Comparison of ENCODE assay signal across 17 cellular contexts in the genomic region with DNA sequence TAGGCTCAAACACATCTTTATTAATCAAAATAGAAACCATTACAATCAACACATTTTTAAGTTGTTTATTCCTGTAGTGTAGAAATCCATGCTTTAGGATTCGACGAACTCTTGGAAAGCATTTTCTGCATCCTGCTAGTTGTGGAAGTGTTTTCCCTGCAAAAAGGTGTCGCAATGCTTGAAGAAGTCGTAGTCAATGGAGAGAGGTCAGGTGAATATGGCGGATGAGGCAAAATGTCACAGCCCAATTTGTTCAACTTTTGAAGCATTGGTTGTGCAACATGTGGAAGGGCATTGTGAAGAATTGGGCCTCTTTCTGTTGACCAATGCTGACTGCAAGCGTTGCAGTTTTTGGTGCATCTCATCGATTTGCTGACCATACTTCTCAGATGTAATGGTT. TPM values are rescaled to one million over a fixed set of nuclear protein-coding genes. Genes with fewer than 3 reads are reported as not detected.
DNase-seq lines count a peak whose midpoint lies in the region; ATAC-seq and FAIRE-seq lines count a peak whose summit lies in the region.
"Had no signal": no experiment of that assay in that cellular context is flagged by ENCODE, and none has a peak within 500 bp of the region (broad histone marks: within the 10 kb centered on the region; RNA-seq: fewer than 3 reads in every experiment).

No MANE protein-coding gene starts in this region.

- H3K27me3 Mint-ChIP-seq in stimulated activated naive CD8-positive, alpha-beta T cell treated with anti-CD3 and anti-CD28 coated beads, Interleukin-15, Interleukin-2, amounts not matched to agents 100 ng/mL and 50 ng/mL, for 24 hours = no peaks in the 10 kb centered on the region
- no peaks in the 10 kb centered on the region for H3K27me3 Mint-ChIP-seq in T-helper 17 cell
- H3K27me3 Mint-ChIP-seq in naive thymus-derived CD8-positive, alpha-beta T cell = no peaks in the 10 kb centered on the region

- ATAC-seq in stimulated activated naive CD8-positive, alpha-beta T cell treated with anti-CD3 and anti-CD28 coated beads, Interleukin-15, Interleukin-2, amounts not matched to agents 100 U/mL and 50 U/mL, for 24 hours = no peak
- ATAC-seq in T-helper 17 cell = no peak
- ATAC-seq in naive thymus-derived CD8-positive, alpha-beta T cell = no peak
- ATAC-seq in HG02840 (IDR thresholded peaks at IDR 0.05; ENCODE audit: low FRiP score, unreplicated experiment) = no peak

- no peak for DNase-seq in stimulated activated naive CD8-positive, alpha-beta T cell treated with anti-CD3 and anti-CD28 coated beads, Interleukin-15, Interleukin-2, amounts not matched to agents 100 U/mL and 50 U/mL, for 24 hours
- no peak for DNase-seq in T-helper 17 cell
- DNase-seq in naive thymus-derived CD8-positive, alpha-beta T cell = no peak
- no peak for DNase-seq in GM19239 (ENCODE audit: insufficient read length, low spot score)
- no peak for DNase-seq in frontal cortex (ENCODE audit: low spot score in 2 of 2)
- DNase-seq in retina = no peak
- DNase-seq: Calu3, DMS53, H9, NCI-H1417 treated with DMSO at 0.1 percent for 48 hours, NCI-H1930, NCI-H82, PC-9 had no signal

- POLR2A ChIA-PET in naive thymus-derived CD8-positive, alpha-beta T cell (lab: Charles Lee) = no interaction called here

- no peaks in the 10 kb centered on the region for H3K9me3 ChIP-seq in T-helper 17 cell (ENCODE audit: control insufficient read depth, low read length, poor library complexity, severe bottlenecking)
- H3K9me3 ChIP-seq: SJSA1 had no signal

- FAIRE-seq in GM19239 (lab: Jason Lieb, UNC) = no peak
- FAIRE-seq in frontal cortex (lab: Jason Lieb, UNC) = no peak

- H3K4me1 Mint-ChIP-seq in stimulated activated naive CD8-positive, alpha-beta T cell treated with anti-CD3 and anti-CD28 coated beads, Interleukin-15, Interleukin-2, amounts not matched to agents 100 ng/mL and 50 ng/mL, for 24 hours (ENCODE audit: low read depth) = peaks cover 54% of the 10 kb centered on the region
- peaks cover 25% of the 10 kb centered on the region for H3K4me1 Mint-ChIP-seq in T-helper 17 cell
- H3K4me1 Mint-ChIP-seq in naive thymus-derived CD8-positive, alpha-beta T cell = peaks cover 17 to 68% (median 52%) of the 10 kb centered on the region in 4 donors

- peaks cover 64% of the 10 kb centered on the region for H3K36me3 Mint-ChIP-seq in stimulated activated naive CD8-positive, alpha-beta T cell treated with anti-CD3 and anti-CD28 coated beads, Interleukin-15, Interleukin-2, amounts not matched to agents 100 ng/mL and 50 ng/mL, for 24 hours (ENCODE audit: low read depth)
- peaks cover 5% of the 10 kb centered on the region for H3K36me3 Mint-ChIP-seq in T-helper 17 cell (ENCODE audit: low read depth)
- H3K36me3 Mint-ChIP-seq in naive thymus-derived CD8-positive, alpha-beta T cell = peaks cover 5 to 64% (median 43%) of the 10 kb centered on the region in 3 donors

- peak overlapping the region; percentile 2 for H3K4me3 Mint-ChIP-seq in stimulated activated naive CD8-positive, alpha-beta T cell treated with anti-CD3 and anti-CD28 coated beads, Interleukin-15, Interleukin-2, amounts not matched to agents 100 ng/mL and 50 ng/mL, for 24 hours
- no peak overlapping the region for H3K4me3 Mint-ChIP-seq in T-helper 17 cell
- peak overlapping the region in 7 of 10 donors; percentile 8 to 70 (median 47) for H3K4me3 Mint-ChIP-seq in naive thymus-derived CD8-positive, alpha-beta T cell
- H3K4me3 Mint-ChIP-seq: CD14-positive monocyte, H9 had no signal

- H3K9me3 Mint-ChIP-seq in stimulated activated naive CD8-positive, alpha-beta T cell treated with anti-CD3 and anti-CD28 coated beads, Interleukin-15, Interleukin-2, amounts not matched to agents 100 ng/mL and 50 ng/mL, for 24 hours = no peaks in the 10 kb centered on the region
- H3K9me3 Mint-ChIP-seq in naive thymus-derived CD8-positive, alpha-beta T cell = no peaks in the 10 kb centered on the region
- H3K9me3 Mint-ChIP-seq: H9 had no signal

- H3K27ac Mint-ChIP-seq in stimulated activated naive CD8-positive, alpha-beta T cell treated with anti-CD3 and anti-CD28 coated beads, Interleukin-15, Interleukin-2, amounts not matched to agents 100 ng/mL and 50 ng/mL, for 24 hours = peak overlapping the region; percentile 22
- peak overlapping the region; percentile 16 for H3K27ac Mint-ChIP-seq in T-helper 17 cell
- H3K27ac Mint-ChIP-seq in naive thymus-derived CD8-positive, alpha-beta T cell = peak overlapping the region in 1 of 10 donors; percentile 31

RNA-seq across cellular contexts. Expression of a gene that starts 4.2 kb away (rescaled TPM):
- total RNA-seq in T-helper 17 cell = 10 to 100 TPM; 87.1 to 90.2 TPM
- 10 to 100 TPM; 68.5 to 70.0 TPM for total RNA-seq in naive thymus-derived CD8-positive, alpha-beta T cell
- polyA plus RNA-seq in naive thymus-derived CD8-positive, alpha-beta T cell = 10 to 100 TPM; 19.4 to 26.2 (median 25.8) TPM
- total RNA-seq in frontal cortex = 59.1 TPM

RNA-seq across cellular contexts. Expression of a gene that starts 49.6 kb away (rescaled TPM):
- total RNA-seq in T-helper 17 cell = 100 to 1,000 TPM; 101 to 102 TPM
- 100 to 1,000 TPM; 136 to 140 TPM for total RNA-seq in naive thymus-derived CD8-positive, alpha-beta T cell
- polyA plus RNA-seq in naive thymus-derived CD8-positive, alpha-beta T cell = 100 to 1,000 TPM; 135 to 144 (median 142) TPM
- total RNA-seq in frontal cortex = 33.8 TPM
